8 cellular contexts compared by ENCODE assay signal in the genomic region with DNA sequence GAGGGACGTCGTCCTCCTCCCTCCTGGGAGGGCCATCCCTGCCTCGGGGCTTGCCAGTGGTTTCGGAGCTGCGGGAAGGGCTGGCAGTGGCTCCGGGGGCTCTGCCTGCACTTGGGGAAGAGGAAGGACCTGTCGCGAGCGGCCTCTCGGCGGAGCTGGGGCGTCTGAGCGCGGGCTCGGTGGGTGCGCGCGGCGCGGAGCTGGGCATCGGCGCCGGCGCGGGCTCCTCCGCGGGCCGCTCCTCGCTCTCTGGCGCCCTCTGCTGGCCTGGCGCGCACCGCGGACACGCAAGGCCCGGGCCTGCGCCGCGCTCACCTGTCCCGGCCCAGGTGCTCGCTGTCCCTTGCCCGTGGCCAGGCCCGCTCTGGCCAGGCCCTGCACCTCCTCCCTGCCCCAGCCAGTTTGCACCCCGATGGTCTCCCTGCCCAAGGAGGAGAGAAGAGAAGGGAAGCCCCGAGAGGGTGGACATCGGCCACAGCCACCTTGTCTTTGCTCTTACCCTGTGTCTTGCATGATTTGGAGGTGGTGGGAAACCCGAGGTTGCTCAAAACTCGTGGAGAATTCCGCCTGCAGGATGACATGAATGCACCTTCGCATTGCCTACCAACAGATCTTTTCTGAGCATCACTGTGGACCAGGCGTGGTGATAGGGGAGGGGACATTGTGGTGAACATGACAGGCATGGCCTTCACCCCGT.
DNase-seq lines count a peak whose midpoint lies in the region; TF ChIP-seq lines count a peak whose summit lies in the region.
"Not testable (repeated sequence)": the region's sequence is repeated elsewhere in the genome, so short reads cannot be mapped to it uniquely, and the experiment has no call there.

No MANE protein-coding gene starts in this region.

- H3K9me3 Mint-ChIP-seq in immature natural killer cell, result not testable (repeated sequence)

- not testable (repeated sequence) for H3K27ac ChIP-seq in dorsolateral prefrontal cortex; rectal smooth muscle tissue (ENCODE audit: low read depth, low read length); subcutaneous abdominal adipose tissue (ENCODE audit: low read depth, low read length)

- H3K4me1 Mint-ChIP-seq in immature natural killer cell, result not testable (repeated sequence)

- not testable (repeated sequence) for H3K9me3 ChIP-seq in subcutaneous abdominal adipose tissue (ENCODE audit: control insufficient read depth in 5 of 5, low read length in 5 of 5)

- H3K36me3 ChIP-seq in rectal smooth muscle tissue (ENCODE audit: control insufficient read depth, insufficient read depth, low read length); subcutaneous abdominal adipose tissue (ENCODE audit: control insufficient read depth in 5 of 5, insufficient read depth in 5 of 5, low read length in 5 of 5): not testable (repeated sequence)

- H3K27me3 Mint-ChIP-seq in immature natural killer cell (ENCODE audit: low read depth in 3 of 3), result not testable (repeated sequence)

- TF ChIP-seq CTCF in dorsolateral prefrontal cortex (IDR thresholded peaks at IDR 0.05 in 54 of 56, conservative IDR thresholded peaks at IDR 0.05 in 2 of 56; ENCODE audit: low read depth in 1 of 56, partially characterized antibody in 56 of 56), result peak in 55 of 56 donors; percentile 22 to 91 (median 70)

- H3K27ac Mint-ChIP-seq in immature natural killer cell, result not testable (repeated sequence)

- not testable (repeated sequence) for H3K27me3 ChIP-seq in dorsolateral prefrontal cortex; rectal smooth muscle tissue (ENCODE audit: control insufficient read depth, insufficient read depth, low read length)
- H3K27me3 ChIP-seq in subcutaneous abdominal adipose tissue (ENCODE audit: control insufficient read depth in 5 of 5, insufficient read depth in 4 of 5, low read length in 5 of 5), result peaks cover 0 to 18% (median 7%) of the 10 kb centered on the region in 5 donors

- H3K36me3 Mint-ChIP-seq in immature natural killer cell, result not testable (repeated sequence)

- H3K4me3 ChIP-seq in dorsolateral prefrontal cortex, result peak overlapping the region in 58 of 59 donors; percentile 11 to 71 (median 50)
- H3K4me3 ChIP-seq in rectal smooth muscle tissue (ENCODE audit: low read length), result peak overlapping the region; percentile 52
- H3K4me3 ChIP-seq in subcutaneous abdominal adipose tissue (ENCODE audit: low read depth in 1 of 5, low read length in 5 of 5), result peak overlapping the region in 4 of 5 donors; percentile 47 to 62 (median 52)

- H3K4me3 Mint-ChIP-seq in immature natural killer cell, result peak overlapping the region; percentile 56 to 80 (median 78)

- peak; percentile 19 for DNase-seq in DMS53 treated with DMSO at 0.1 percent for 48 hours (lab: John Stamatoyannopoulos, UW; ENCODE audit: unreplicated experiment)
- DNase-seq in Kasumi-1 (lab: John Stamatoyannopoulos, UW), result peak; percentile 29 to 34
- DNase-seq in RKO (ENCODE audit: low spot score), result peak; percentile 60
- peak; percentile 62 for DNase-seq in activated T-cell treated with anti-CD3 and anti-CD28 coated beads for 4 hours
- peak; percentile 15 to 81 (median 52) for DNase-seq in dorsolateral prefrontal cortex
- DNase-seq in immature natural killer cell, result peak; percentile 52 to 65 (median 61)

- not testable (repeated sequence) for H3K9ac ChIP-seq in rectal smooth muscle tissue (ENCODE audit: low read length); subcutaneous abdominal adipose tissue (ENCODE audit: low read length in 5 of 5)

- intact Hi-C loops in dorsolateral prefrontal cortex (cut with DNase I), result loop anchor here (5.0 kb wide), 1 partner anchor 120 kb away; no protein-coding TSS in a partner anchor

- not testable (repeated sequence) for H3K4me1 ChIP-seq in rectal smooth muscle tissue (ENCODE audit: control insufficient read depth, insufficient read depth, low read length); subcutaneous abdominal adipose tissue (ENCODE audit: control insufficient read depth in 5 of 5, insufficient read depth in 5 of 5, low read length in 5 of 5)
